1 cellular context compared by ENCODE assay signal in the genomic region with DNA sequence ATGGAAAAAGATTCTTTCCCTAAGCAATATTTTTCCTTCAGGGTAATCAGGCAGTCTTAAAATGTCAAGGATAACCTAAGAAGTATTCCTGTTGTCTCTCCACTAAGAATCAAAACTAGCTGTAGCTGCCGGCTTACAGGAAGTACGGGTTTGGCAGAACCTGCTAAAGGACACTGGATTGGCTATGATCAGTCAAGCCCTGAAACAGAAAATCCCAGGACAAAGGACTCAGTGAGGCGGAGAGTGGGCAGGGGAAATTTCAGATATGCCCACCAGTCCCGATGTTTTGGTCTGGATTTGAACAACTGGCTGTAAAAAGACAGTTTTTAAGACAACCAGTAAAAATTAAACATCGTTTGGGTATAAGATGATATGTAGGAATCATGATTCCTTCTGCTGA.
TF ChIP-seq lines count a peak whose summit lies in the region.

No MANE protein-coding gene starts in this region.

TF ChIP-seq in Ishikawa, 13 proteins besides CTCF, POLR2A, EP300 and RAD21 (continued from another document):
- TF ChIP-seq MAX (IDR thresholded peaks at IDR 0.05) (no peak), TCF12 (IDR thresholded peaks at IDR 0.05; ENCODE audit: low read depth) (peak; percentile 70), TEAD4 (IDR thresholded peaks at IDR 0.05) (no peak; the same call in none of the 2 replicates), FOXM1 (IDR thresholded peaks at IDR 0.05; ENCODE audit: borderline replicate concordance, low read depth) (no peak), EGR1 (IDR thresholded peaks at IDR 0.05) (no peak), TAF1 (IDR thresholded peaks at IDR 0.05; ENCODE audit: low read depth) (no peak), YY1 (IDR thresholded peaks at IDR 0.05; ENCODE audit: low read depth) (no peak), CREB1 (IDR thresholded peaks at IDR 0.05; ENCODE audit: low read depth) (no peak)
